Comparison of ENCODE assay signal across 24 cellular contexts in genomic region chr10:103707956-103708626, GRCh38.
A peak's percentile ranks its signal among the peaks of the same experiment; 100 is the strongest.
DNase-seq lines count a peak whose midpoint lies in the region; TF ChIP-seq lines count a peak whose summit lies in the region.
"Had no signal": no experiment of that assay in that cellular context is flagged by ENCODE, and none has a peak within 500 bp of the region (broad histone marks: within the 10 kb centered on the region; RNA-seq: fewer than 3 reads in every experiment).

No MANE protein-coding gene starts in this region.

- H3K4me1 Mint-ChIP-seq in T-helper 2 cell treated with Interferon-gamma antibody and Interleukin-4, amounts not matched to agents 5 μg/mL and 100 μg/mL, for 36 hours (ENCODE audit: low read depth) = no peaks in the 10 kb centered on the region
- no peaks in the 10 kb centered on the region for H3K4me1 Mint-ChIP-seq in endodermal cell
- H3K4me1 Mint-ChIP-seq: T-cell had no signal

- H3K4me1 ChIP-seq in adrenal gland (replicated peaks in 1 of 2) (peaks cover 3 to 9% of the 10 kb centered on the region in 2 donors), endodermal cell (ENCODE audit: control insufficient read depth, insufficient read depth, low read length) (no peaks in the 10 kb centered on the region), tibial nerve (peaks cover 0 to 70% (median 27%) of the 10 kb centered on the region in 4 donors), ascending aorta (no peaks in the 10 kb centered on the region)
- H3K4me1 ChIP-seq: SJSA1 had no signal

- H3K9me3 ChIP-seq in adrenal gland (replicated peaks in 1 of 3) (no peaks in the 10 kb centered on the region), endodermal cell (ENCODE audit: control insufficient read depth, low read length) (no peaks in the 10 kb centered on the region), tibial nerve (no peaks in the 10 kb centered on the region), ascending aorta (no peaks in the 10 kb centered on the region)
- H3K9me3 ChIP-seq: SJSA1, tibial artery had no signal

- H3K36me3 ChIP-seq in adrenal gland (replicated peaks in 1 of 2) (no peaks in the 10 kb centered on the region), endodermal cell (ENCODE audit: control insufficient read depth, insufficient read depth, low read length) (no peaks in the 10 kb centered on the region), tibial nerve (no peaks in the 10 kb centered on the region), ascending aorta (no peaks in the 10 kb centered on the region)
- H3K36me3 ChIP-seq: SJSA1, tibial artery had no signal

- H3K9me3 Mint-ChIP-seq in T-helper 2 cell treated with Interferon-gamma antibody and Interleukin-4, amounts not matched to agents 5 μg/mL and 100 μg/mL, for 36 hours = no peaks in the 10 kb centered on the region
- no peaks in the 10 kb centered on the region for H3K9me3 Mint-ChIP-seq in endodermal cell
- H3K9me3 Mint-ChIP-seq: activated naive CD8-positive, alpha-beta T cell treated with anti-CD3 and anti-CD28 coated beads for 36 hours; activated T-cell treated with anti-CD3 and anti-CD28 coated beads, Interleukin-2, amount 50 U/mL, for 24 hours; stimulated activated naive CD8-positive, alpha-beta T cell treated with anti-CD3 and anti-CD28 coated beads, Interleukin-15, Interleukin-2, amounts not matched to agents 100 ng/mL and 50 ng/mL, for 24 hours; T-cell had no signal

- TF ChIP-seq POLR2A in adrenal gland (IDR thresholded peaks at IDR 0.05) (no peak), tibial nerve (IDR thresholded peaks at IDR 0.05) (no peak)

- H3K9ac ChIP-seq in endodermal cell (ENCODE audit: extremely low read depth, low read length, poor library complexity, severe bottlenecking) = no peak overlapping the region

- H3K27me3 ChIP-seq in adrenal gland = no peaks in the 10 kb centered on the region
- H3K27me3 ChIP-seq in endodermal cell (ENCODE audit: control insufficient read depth, insufficient read depth, low read length, poor library complexity, severe bottlenecking) = no peaks in the 10 kb centered on the region
- no peaks in the 10 kb centered on the region for H3K27me3 ChIP-seq in tibial nerve
- H3K27me3 ChIP-seq in ascending aorta = no peaks in the 10 kb centered on the region
- H3K27me3 ChIP-seq: SJSA1, tibial artery had no signal

- intact Hi-C loops in adrenal gland (cut with DNase I) = no loop called here
- intact Hi-C loops in ascending aorta (cut with DNase I) = no loop called here

- H3K4me3 Mint-ChIP-seq in T-helper 2 cell treated with Interferon-gamma antibody and Interleukin-4, amounts not matched to agents 5 μg/mL and 100 μg/mL, for 36 hours = no peak overlapping the region
- no peak overlapping the region for H3K4me3 Mint-ChIP-seq in endodermal cell
- H3K4me3 Mint-ChIP-seq: activated naive CD8-positive, alpha-beta T cell treated with anti-CD3 and anti-CD28 coated beads for 36 hours; activated T-cell treated with anti-CD3 and anti-CD28 coated beads, Interleukin-2, amount 50 U/mL, for 24 hours; stimulated activated naive CD8-positive, alpha-beta T cell treated with anti-CD3 and anti-CD28 coated beads, Interleukin-15, Interleukin-2, amounts not matched to agents 100 ng/mL and 50 ng/mL, for 24 hours; T-cell had no signal

- H3K27ac Mint-ChIP-seq in T-helper 2 cell treated with Interferon-gamma antibody and Interleukin-4, amounts not matched to agents 5 μg/mL and 100 μg/mL, for 36 hours = peak overlapping the region; percentile 15
- H3K27ac Mint-ChIP-seq in endodermal cell = peak overlapping the region; percentile 24
- H3K27ac Mint-ChIP-seq: activated naive CD8-positive, alpha-beta T cell treated with anti-CD3 and anti-CD28 coated beads for 36 hours; activated T-cell treated with anti-CD3 and anti-CD28 coated beads, Interleukin-2, amount 50 U/mL, for 24 hours; stimulated activated naive CD8-positive, alpha-beta T cell treated with anti-CD3 and anti-CD28 coated beads, Interleukin-15, Interleukin-2, amounts not matched to agents 100 ng/mL and 50 ng/mL, for 24 hours; T-cell had no signal

- H3K27me3 Mint-ChIP-seq in T-helper 2 cell treated with Interferon-gamma antibody and Interleukin-4, amounts not matched to agents 5 μg/mL and 100 μg/mL, for 36 hours (ENCODE audit: low read depth) = no peaks in the 10 kb centered on the region
- no peaks in the 10 kb centered on the region for H3K27me3 Mint-ChIP-seq in endodermal cell (ENCODE audit: insufficient read depth)
- H3K27me3 Mint-ChIP-seq: activated naive CD8-positive, alpha-beta T cell treated with anti-CD3 and anti-CD28 coated beads for 36 hours; activated T-cell treated with anti-CD3 and anti-CD28 coated beads, Interleukin-2, amount 50 U/mL, for 24 hours; stimulated activated naive CD8-positive, alpha-beta T cell treated with anti-CD3 and anti-CD28 coated beads, Interleukin-15, Interleukin-2, amounts not matched to agents 100 ng/mL and 50 ng/mL, for 24 hours; T-cell had no signal

- 61 to 70% (median 69%) methylated on average over 6 to 10 of the region's 10 CpGs for WGBS in adrenal gland, 4 donors
- 93 to 94% methylated on average over 8 to 10 of the region's 10 CpGs for WGBS in endodermal cell (ENCODE audit: insufficient coverage in 1 of 2, insufficient read length in 1 of 2), 2 experiments
- WGBS in tibial nerve, 2 donors = 57 to 76% methylated on average over 9 of the region's 10 CpGs

- no peak overlapping the region for H3K27ac ChIP-seq in adrenal gland
- no peak overlapping the region for H3K27ac ChIP-seq in endodermal cell (ENCODE audit: low read depth, low read length)
- H3K27ac ChIP-seq in tibial nerve = peak overlapping the region in 3 of 4 donors; percentile 27 to 87 (median 66)
- H3K27ac ChIP-seq in ascending aorta = no peak overlapping the region
- H3K27ac ChIP-seq: epithelial cell of prostate, SJSA1, tibial artery had no signal

- no peak overlapping the region for H3K4me3 ChIP-seq in adrenal gland
- H3K4me3 ChIP-seq in endodermal cell (ENCODE audit: low read length) = no peak overlapping the region
- H3K4me3 ChIP-seq in tibial nerve = no peak overlapping the region
- H3K4me3 ChIP-seq in ascending aorta = no peak overlapping the region
- H3K4me3 ChIP-seq: SJSA1, smooth muscle cell, tibial artery had no signal

- TF ChIP-seq CTCF in adrenal gland (IDR thresholded peaks at IDR 0.05) (no peak), endodermal cell (conservative IDR thresholded peaks at IDR 0.05) (no peak), tibial nerve (IDR thresholded peaks at IDR 0.05) (no peak), ascending aorta (IDR thresholded peaks at IDR 0.05) (no peak)

- no peak for DNase-seq in T-helper 2 cell treated with Interferon-gamma antibody and Interleukin-4, amounts not matched to agents 5 μg/mL and 100 μg/mL, for 36 hours (ENCODE audit: low spot score)
- no peak for DNase-seq in T-helper 2 cell
- DNase-seq in adrenal gland = peak in 5 of 7 donors; percentile 39 to 65 (median 52)
- no peak for DNase-seq in endodermal cell
- DNase-seq in tibial nerve (ENCODE audit: low spot score in 2 of 2) = no peak
- no peak for DNase-seq in 8988T
- no peak for DNase-seq in Kasumi-1 (lab: John Stamatoyannopoulos, UW)
- DNase-seq in ascending aorta (ENCODE audit: low spot score in 2 of 2) = no peak
- DNase-seq: activated CD4-positive, alpha-beta T cell treated with anti-CD3 and anti-CD28 coated beads, Interleukin-2, amount 50 U/mL, for 1 hour; activated CD4-positive, CD25-positive, alpha-beta regulatory T cell; activated effector memory CD4-positive, alpha-beta T cell treated with anti-CD3 and anti-CD28 coated beads, Interleukin-2, amount 50 U/mL, for 16 hours; activated naive CD8-positive, alpha-beta T cell treated with anti-CD3 and anti-CD28 coated beads for 36 hours; activated T-cell treated with anti-CD3 and anti-CD28 coated beads, Interleukin-2, amount 50 U/mL, for 24 hours; DMS79 treated with DMSO at 0.1 percent for 48 hours; GDM1; mesendoderm; NCI-H1105; NCI-H187; T-cell; tibial artery had no signal

- no peaks in the 10 kb centered on the region for H3K36me3 Mint-ChIP-seq in T-helper 2 cell treated with Interferon-gamma antibody and Interleukin-4, amounts not matched to agents 5 μg/mL and 100 μg/mL, for 36 hours (ENCODE audit: low read depth)
- peaks cover 5% of the 10 kb centered on the region for H3K36me3 Mint-ChIP-seq in endodermal cell (ENCODE audit: low read depth)
- H3K36me3 Mint-ChIP-seq: activated naive CD8-positive, alpha-beta T cell treated with anti-CD3 and anti-CD28 coated beads for 36 hours; T-cell had no signal

- TF ChIP-seq EP300 in tibial nerve (IDR thresholded peaks at IDR 0.05) = no peak

Comparison
In these comparisons a context has a peak if more than half of its experiments do, and no peak if none do; other contexts are left out.
1. DNase-seq: peak in adrenal gland (5 of 7); none in T-helper 2 cell treated with Interferon-gamma antibody and Interleukin-4, amounts not matched to agents 5 μg/mL and 100 μg/mL, for 36 hours (single experiment), T-helper 2 cell (0 of 5), endodermal cell (single experiment), tibial nerve (0 of 2), 8988T (single experiment), Kasumi-1 (0 of 2) and ascending aorta (0 of 2).
2. H3K27ac ChIP-seq: peak in tibial nerve (3 of 4); none in adrenal gland (0 of 5), endodermal cell (single experiment) and ascending aorta (0 of 2).